In the genomic region with DNA sequence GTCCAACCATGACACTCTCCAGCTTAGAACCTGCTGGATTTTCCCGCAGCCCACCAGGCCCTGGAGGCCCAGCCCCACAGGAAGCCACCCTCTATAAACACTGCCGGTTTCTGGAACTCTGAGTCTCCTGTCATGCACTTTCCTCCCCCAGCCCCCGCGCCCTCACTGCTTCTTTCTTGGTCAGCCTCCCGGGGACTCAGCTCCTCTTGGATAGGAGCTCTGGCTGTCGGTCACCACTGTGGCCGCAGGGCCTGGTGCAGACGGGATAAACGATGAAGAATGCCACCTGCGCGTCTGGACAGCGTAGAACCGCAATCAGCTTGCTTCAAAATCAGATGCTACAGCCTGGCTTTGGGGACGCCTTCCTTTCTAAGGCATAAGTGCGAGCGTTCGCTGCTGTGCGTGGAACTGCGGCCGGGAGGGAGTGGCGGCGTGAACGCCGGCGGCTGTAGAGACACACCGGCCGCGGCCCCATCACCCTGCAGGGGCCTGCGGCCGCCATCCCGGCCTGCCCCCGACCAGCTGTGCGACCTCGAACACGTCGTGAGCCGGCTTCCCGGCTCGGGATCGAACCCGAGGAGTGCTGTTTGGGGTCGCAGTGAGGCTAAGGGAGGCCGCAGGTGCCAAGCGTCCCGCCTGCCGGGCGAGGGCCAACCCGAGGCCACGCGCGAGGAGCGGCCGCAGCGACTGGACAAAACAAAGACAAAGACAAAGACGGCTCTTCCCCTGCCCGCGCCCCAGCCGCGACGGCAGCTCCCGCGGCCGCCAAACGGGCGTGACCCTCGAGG, we compare ENCODE assay signal across 8 cellular contexts. TPM values are rescaled to one million over a fixed set of nuclear protein-coding genes. Genes with fewer than 3 reads are reported as not detected.
DNase-seq lines count a peak whose midpoint lies in the region; ATAC-seq and TF ChIP-seq lines count a peak whose summit lies in the region.

No MANE protein-coding gene starts in this region.

- peak overlapping the region; percentile 96 for H3K4me3 Mint-ChIP-seq in CD4-positive, alpha-beta T cell
- H3K4me3 Mint-ChIP-seq in activated CD4-positive, alpha-beta memory T cell treated with anti-CD3 and anti-CD28 coated beads for 36 hours = peak overlapping the region; percentile 89
- peak overlapping the region; percentile 98 for H3K4me3 Mint-ChIP-seq in neural progenitor cell

- peak overlapping the region; percentile 80 for H3K27ac Mint-ChIP-seq in CD4-positive, alpha-beta T cell
- H3K27ac Mint-ChIP-seq in activated CD4-positive, alpha-beta memory T cell treated with anti-CD3 and anti-CD28 coated beads for 36 hours = peak overlapping the region; percentile 77
- H3K27ac Mint-ChIP-seq in neural progenitor cell = peak overlapping the region; percentile 96

- no peak overlapping the region for H2AFZ ChIP-seq in neural progenitor cell (replicated peaks)

- peaks cover 0 to 76% (median 49%) of the 10 kb centered on the region in 3 donors for H3K4me1 ChIP-seq in gastroesophageal sphincter
- peaks cover 11% of the 10 kb centered on the region for H3K4me1 ChIP-seq in neural progenitor cell

- peaks cover 68% of the 10 kb centered on the region for H3K4me1 Mint-ChIP-seq in CD4-positive, alpha-beta T cell (ENCODE audit: low read depth)
- peaks cover 57% of the 10 kb centered on the region for H3K4me1 Mint-ChIP-seq in activated CD4-positive, alpha-beta memory T cell treated with anti-CD3 and anti-CD28 coated beads for 36 hours (ENCODE audit: low read depth)
- H3K4me1 Mint-ChIP-seq in neural progenitor cell = peaks cover 43% of the 10 kb centered on the region

- H3F3A ChIP-seq in neural progenitor cell (ENCODE audit: low read depth) = peaks cover 16% of the 10 kb centered on the region

- no peak for TF ChIP-seq EP300 in gastroesophageal sphincter (IDR thresholded peaks at IDR 0.05)

- H3K9ac ChIP-seq in neural progenitor cell = peak overlapping the region; percentile 73

- no peaks in the 10 kb centered on the region for H3K27me3 Mint-ChIP-seq in CD4-positive, alpha-beta T cell
- no peaks in the 10 kb centered on the region for H3K27me3 Mint-ChIP-seq in activated CD4-positive, alpha-beta memory T cell treated with anti-CD3 and anti-CD28 coated beads for 36 hours
- peaks cover 28% of the 10 kb centered on the region for H3K27me3 Mint-ChIP-seq in neural progenitor cell (ENCODE audit: insufficient read depth, low read depth)

- ATAC-seq in CD4-positive, alpha-beta T cell (ENCODE audit: poor library complexity) = no peak
- ATAC-seq in gastroesophageal sphincter (no peak), GM21737 (IDR thresholded peaks at IDR 0.05; ENCODE audit: unreplicated experiment) (no peak), HG02678 (IDR thresholded peaks at IDR 0.05; ENCODE audit: unreplicated experiment) (no peak)

- H3K27ac ChIP-seq in CD4-positive, alpha-beta T cell (ENCODE audit: low read depth, low read length) = peak overlapping the region; percentile 66
- peak overlapping the region; percentile 73 to 98 (median 96) for H3K27ac ChIP-seq in gastroesophageal sphincter
- no peak overlapping the region for H3K27ac ChIP-seq in neural progenitor cell

- no peaks in the 10 kb centered on the region for H3K9me3 Mint-ChIP-seq in CD4-positive, alpha-beta T cell
- no peaks in the 10 kb centered on the region for H3K9me3 Mint-ChIP-seq in activated CD4-positive, alpha-beta memory T cell treated with anti-CD3 and anti-CD28 coated beads for 36 hours
- no peaks in the 10 kb centered on the region for H3K9me3 Mint-ChIP-seq in neural progenitor cell

- H3K36me3 ChIP-seq in gastroesophageal sphincter (no peaks in the 10 kb centered on the region), neural progenitor cell (no peaks in the 10 kb centered on the region)

- no peak for TF ChIP-seq CTCF in CD4-positive, alpha-beta T cell (IDR thresholded peaks at IDR 0.05)
- TF ChIP-seq CTCF in HFF-Myc (IDR thresholded peaks at IDR 0.05; ENCODE audit: low read depth, low read length, missing control alignments) (no peak), gastroesophageal sphincter (IDR thresholded peaks at IDR 0.05) (no peak), neural progenitor cell (IDR thresholded peaks at IDR 0.05) (no peak)

- WGBS in gastroesophageal sphincter (ENCODE audit: low coverage in 1 of 2), 2 donors = 0 to 3% methylated on average over 3 to 5 of the region's 66 CpGs

- peaks cover 54% of the 10 kb centered on the region for H3K79me2 ChIP-seq in neural progenitor cell (ENCODE audit: low read depth)

- CTCF ChIA-PET in CD4-positive, alpha-beta T cell (lab: Charles Lee) = interaction anchor here (1.6 to 5.7 kb wide), 2 partner anchors 60 to 72 kb away, joined by 5 to 46 read pairs; partner anchors contain the start of gene UBE2G2
- CTCF ChIA-PET in activated CD4-positive, alpha-beta memory T cell treated with anti-CD3 and anti-CD28 coated beads for 36 hours (lab: Charles Lee) = interaction anchor here (0.5 to 5.2 kb wide), 17 partner anchors 15 to 464 kb away, joined by 3 to 100 read pairs (median 4); partner anchors contain the start of gene UBE2G2

- no peak for TF ChIP-seq POLR2A in gastroesophageal sphincter (IDR thresholded peaks at IDR 0.05)

- no peaks in the 10 kb centered on the region for H3K27me3 ChIP-seq in CD4-positive, alpha-beta T cell (ENCODE audit: control insufficient read depth, insufficient read depth, low read length)
- H3K27me3 ChIP-seq in gastroesophageal sphincter (no peaks in the 10 kb centered on the region), neural progenitor cell (peaks cover 39% of the 10 kb centered on the region)

- peaks cover 35% of the 10 kb centered on the region for H3K36me3 Mint-ChIP-seq in CD4-positive, alpha-beta T cell (ENCODE audit: low read depth)
- no peaks in the 10 kb centered on the region for H3K36me3 Mint-ChIP-seq in activated CD4-positive, alpha-beta memory T cell treated with anti-CD3 and anti-CD28 coated beads for 36 hours
- peaks cover 11% of the 10 kb centered on the region for H3K36me3 Mint-ChIP-seq in neural progenitor cell

- intact Hi-C loops in CD4-positive, alpha-beta T cell (cut with DNase I, micrococcal nuclease) = loop anchor here (1.0 to 10.0 kb wide), 8 partner anchors 16 to 538 kb away; partner anchors contain the start of genes ADARB1 (in 1 of the 2), CFAP410 (in 1 of the 2), POFUT2 (in 1 of the 2) and SUMO3 (in 1 of the 2)
- intact Hi-C loops in activated CD4-positive, alpha-beta memory T cell treated with anti-CD3 and anti-CD28 coated beads for 36 hours (cut with micrococcal nuclease) = loop anchor here (1.0 to 5.0 kb wide), 5 partner anchors 54 to 414 kb away; partner anchors contain the start of genes POFUT2 and UBE2G2

- peak overlapping the region; percentile 87 for H3K4me3 ChIP-seq in HFF-Myc (replicated peaks; ENCODE audit: low read depth, low read length)
- H3K4me3 ChIP-seq in gastroesophageal sphincter = peak overlapping the region; percentile 74 to 100
- peak overlapping the region; percentile 67 for H3K4me3 ChIP-seq in neural progenitor cell

- peak in 1 of 10 experiments; percentile 21 for DNase-seq in CD4-positive, alpha-beta T cell
- DNase-seq in HFF-Myc (ENCODE audit: extremely low read depth, low read depth) = no peak
- peak; percentile 45 for DNase-seq in activated CD4-positive, alpha-beta memory T cell treated with anti-CD3 and anti-CD28 coated beads for 36 hours
- peak; percentile 79 for DNase-seq in neural progenitor cell (ENCODE audit: low spot score)
- DNase-seq in stimulated activated CD4-positive, alpha-beta T cell treated with anti-CD3 and anti-CD28 coated beads, Interleukin-4, amount 100 ng/mL, for 4 hours = no peak

- peak overlapping the region; percentile 88 for H3K4me2 ChIP-seq in neural progenitor cell

- H4K20me1 ChIP-seq in neural progenitor cell (ENCODE audit: low read depth) = peaks cover 53% of the 10 kb centered on the region

- H3K9me3 ChIP-seq in CD4-positive, alpha-beta T cell (ENCODE audit: control insufficient read depth, low read length) = no peaks in the 10 kb centered on the region
- H3K9me3 ChIP-seq in gastroesophageal sphincter (no peaks in the 10 kb centered on the region), neural progenitor cell (ENCODE audit: low read depth) (no peaks in the 10 kb centered on the region)

- POLR2A ChIA-PET in CD4-positive, alpha-beta T cell (lab: Charles Lee) = interaction anchor here (0.6 to 4.1 kb wide), 31 partner anchors 9 to 1144 kb away, joined by 3 to 55 read pairs (median 7); partner anchors contain the start of genes CFAP410, SLX9, SUMO3 and UBE2G2
- POLR2A ChIA-PET in activated CD4-positive, alpha-beta memory T cell treated with anti-CD3 and anti-CD28 coated beads for 36 hours (lab: Charles Lee) = interaction anchor here (0.6 to 1.3 kb wide), 5 partner anchors 11 to 199 kb away, joined by 3 to 9 read pairs (median 4); partner anchors contain the start of gene UBE2G2

RNA-seq across cellular contexts. Expression of gene PTTG1IP, which starts 0.7 kb away (rescaled TPM):
- total RNA-seq in CD4-positive, alpha-beta T cell = 10 to 100 TPM; 99.0 to 99.5 TPM
- 10 to 100 TPM; 43.0 to 44.4 TPM for total RNA-seq in activated CD4-positive, alpha-beta memory T cell treated with anti-CD3 and anti-CD28 coated beads for 36 hours
- 100 to 1,000 TPM; 217 to 419 (median 313) TPM for total RNA-seq in gastroesophageal sphincter
- total RNA-seq in neural progenitor cell (ENCODE audit: low replicate concordance) = 162 and 192 TPM in 2 replicates

RNA-seq across cellular contexts. Expression of gene ITGB2, which starts 47.9 kb away (rescaled TPM):
- total RNA-seq in CD4-positive, alpha-beta T cell = 100 to 1,000 TPM; 283 to 284 TPM
- total RNA-seq in activated CD4-positive, alpha-beta memory T cell treated with anti-CD3 and anti-CD28 coated beads for 36 hours = 100 to 1,000 TPM; 242 to 247 TPM
- total RNA-seq in gastroesophageal sphincter (100 to 1,000 TPM in 1 of 4 donors, 10 to 100 TPM in 3; 10.4 to 112 (median 41.4) TPM), neural progenitor cell (ENCODE audit: low replicate concordance) (0.09 TPM in 1 of 2 replicates, not detected in the other)

RNA-seq across cellular contexts. Expression of gene SUMO3, which starts 54.9 kb away (rescaled TPM):
- total RNA-seq in CD4-positive, alpha-beta T cell = 10 to 100 TPM; 82.8 to 91.2 TPM
- total RNA-seq in activated CD4-positive, alpha-beta memory T cell treated with anti-CD3 and anti-CD28 coated beads for 36 hours = 10 to 100 TPM; 77.2 to 77.6 TPM
- total RNA-seq in gastroesophageal sphincter = 10 to 100 TPM; 41.7 to 56.2 (median 53.7) TPM
- 117 and 135 TPM in 2 replicates for total RNA-seq in neural progenitor cell (ENCODE audit: low replicate concordance)

Comparison
In these comparisons a context has a peak if more than half of its experiments do, and no peak if none do; other contexts are left out.
1. DNase-seq: peak in activated CD4-positive, alpha-beta memory T cell treated with anti-CD3 and anti-CD28 coated beads for 36 hours (single experiment) and neural progenitor cell (single experiment); none in HFF-Myc (single experiment) and stimulated activated CD4-positive, alpha-beta T cell treated with anti-CD3 and anti-CD28 coated beads, Interleukin-4, amount 100 ng/mL, for 4 hours (0 of 2).
2. RNA of gene ITGB2, which starts 47.9 kb away (total RNA-seq): 283 to 284 TPM in CD4-positive, alpha-beta T cell, 242 to 247 TPM in activated CD4-positive, alpha-beta memory T cell treated with anti-CD3 and anti-CD28 coated beads for 36 hours and 10.4 to 112 TPM in gastroesophageal sphincter; 0.09 TPM in neural progenitor cell; every median in the first group is over 10 times any median in the second.
3. Peak in every context shown above with its lines, with median percentiles within 50 percentile points of each other: H3K27ac Mint-ChIP-seq, H3K4me3 Mint-ChIP-seq and H3K4me3 ChIP-seq.